ENCODE assay signal across 24 cellular contexts in the genomic region with DNA sequence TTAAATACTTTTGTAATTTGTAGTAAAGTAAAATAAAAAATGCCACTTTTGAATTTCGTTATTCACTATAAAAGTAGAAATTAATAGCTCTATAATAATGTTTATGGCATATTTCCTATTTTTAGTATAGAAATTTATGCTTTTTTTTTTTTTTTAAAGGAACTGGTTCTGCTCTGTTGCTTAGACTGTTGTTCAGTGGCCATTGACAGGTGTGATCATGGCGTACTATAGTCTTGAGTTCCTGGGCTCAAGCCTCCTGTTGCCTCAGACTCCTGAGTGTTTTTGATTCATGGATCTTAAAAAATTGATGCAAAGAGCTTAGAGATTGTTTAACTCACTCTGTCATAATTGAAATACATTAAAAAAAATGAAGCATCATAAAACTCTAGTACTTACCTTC. TPM values are rescaled to one million over a fixed set of nuclear protein-coding genes. Genes with fewer than 3 reads are reported as not detected.
DNase-seq lines count a peak whose midpoint lies in the region; ATAC-seq, FAIRE-seq and TF ChIP-seq lines count a peak whose summit lies in the region.
"Had no signal": no experiment of that assay in that cellular context is flagged by ENCODE, and none has a peak within 500 bp of the region (broad histone marks: within the 10 kb centered on the region; RNA-seq: fewer than 3 reads in every experiment).

No MANE protein-coding gene starts in this region.

- TF ChIP-seq CTCF in GM12878 (IDR thresholded peaks at IDR 0.05 in 2 of 3, conservative IDR thresholded peaks at IDR 0.05 in 1 of 3; ENCODE audit: control insufficient read depth in 2 of 3, extremely low read depth in 1 of 3, insufficient read depth in 1 of 3, low read depth in 3 of 3, low read length in 3 of 3), result no peak

- RAD21 ChIA-PET in GM12878 (lab: Charles Lee; ENCODE audit: unreplicated experiment), result interaction anchor here (0.8 to 1.5 kb wide), 4 partner anchors 11 to 290 kb away, joined by 4 to 6 read pairs (median 4); no protein-coding TSS in a partner anchor

- H2AFZ ChIP-seq in GM12878 (ENCODE audit: control insufficient read depth, low read depth, low read length), result no peak overlapping the region

- no peak overlapping the region for H3K4me2 ChIP-seq in GM12878 (ENCODE audit: control insufficient read depth, insufficient read depth)
- H3K4me2 ChIP-seq: BLaER1 had no signal

- no peak for TF ChIP-seq RAD21 in GM12878 (IDR thresholded peaks at IDR 0.05; ENCODE audit: insufficient read depth, low read depth, low read length)

- H3K9me3 ChIP-seq in GM12878 (replicated peaks; ENCODE audit: control insufficient read depth, insufficient read depth, low read length), result peaks cover 5% of the 10 kb centered on the region
- H3K9me3 ChIP-seq: HAP-1, Peyer's patch had no signal

- POLR2A ChIA-PET in GM12878 (lab: Charles Lee), result interaction anchor here (0.6 kb wide), 1 partner anchor 649 kb away, joined by 3 read pairs; no protein-coding TSS in a partner anchor

- H3K9ac ChIP-seq in GM12878 (ENCODE audit: control insufficient read depth, insufficient read depth, low read length), result no peak overlapping the region
- H3K9ac ChIP-seq: BLaER1 had no signal

- intact Hi-C loops in GM12878 (cut with micrococcal nuclease; ENCODE audit: unreplicated experiment), result no loop called here

- FAIRE-seq in G401.6 (lab: Jason Lieb, UNC) (peak; percentile 30), GM12878 (lab: Jason Lieb, UNC) (peak; percentile 65)
- FAIRE-seq: HTR-8/SVneo, K562 had no signal

- WGBS in GM12878 (ENCODE audit: insufficient coverage, insufficient replicate concordance, low lambda C conversion rate, missing lambda C conversion rate), result 25% methylated on average over 2 of the region's 2 CpGs

- H3K27ac ChIP-seq in GM12878 (ENCODE audit: control insufficient read depth, insufficient read depth), result no peak overlapping the region
- H3K27ac ChIP-seq: BLaER1, Peyer's patch had no signal

- H3K79me2 ChIP-seq in GM12878 (ENCODE audit: control insufficient read depth, insufficient read depth, low read length), result no peaks in the 10 kb centered on the region

- no peaks in the 10 kb centered on the region for H3K36me3 ChIP-seq in GM12878 (ENCODE audit: control insufficient read depth in 2 of 2, insufficient read depth in 2 of 2, low read length in 1 of 2)
- H3K36me3 ChIP-seq: BLaER1, HAP-1 had no signal

- TF ChIP-seq POLR2A in GM12878 (IDR thresholded peaks at IDR 0.05; ENCODE audit: low read depth, low read length), result no peak

- no TSS peak for BruUV-seq in GM12878 (replicated peaks; lab: Mats Ljungman, UMichigan)

- CTCF ChIA-PET in GM12878 (lab: Yijun Ruan, JAX), result interaction anchor here (0.6 to 2.1 kb wide), 9 partner anchors 10 to 1165 kb away, joined by 3 to 9 read pairs (median 3); no protein-coding TSS in a partner anchor

- in situ Hi-C loops in GM12878 (cut with MboI), result no loop called here

- ATAC-seq in GM19351 (IDR thresholded peaks at IDR 0.05; ENCODE audit: unreplicated experiment) (peak; percentile 49), GM12878 (peak; percentile 68), HG03175 (IDR thresholded peaks at IDR 0.05; ENCODE audit: unreplicated experiment) (no peak), HG03280 (IDR thresholded peaks at IDR 0.05; ENCODE audit: unreplicated experiment) (no peak)
- ATAC-seq: K562 had no signal

- no peaks in the 10 kb centered on the region for H4K20me1 ChIP-seq in GM12878 (ENCODE audit: control insufficient read depth, insufficient read depth)
- H4K20me1 ChIP-seq: BLaER1 had no signal

- SMC1A ChIA-PET in GM12878 (lab: Charles Lee; ENCODE audit: uncharacterized antibody, unreplicated experiment), result interaction anchor here (1.0 to 1.5 kb wide), 4 partner anchors 10 to 125 kb away, joined by 3 to 5 read pairs (median 4); no protein-coding TSS in a partner anchor

- H3K4me3 ChIP-seq in GM12878, result no peak overlapping the region
- H3K4me3 ChIP-seq: BLaER1, HAP-1, K562, MG63, Peyer's patch had no signal

- no peaks in the 10 kb centered on the region for H3K27me3 ChIP-seq in GM12878 (replicated peaks in 1 of 2; ENCODE audit: control insufficient read depth in 2 of 2, insufficient read depth in 2 of 2, low read length in 1 of 2)
- H3K27me3 ChIP-seq: BLaER1, MG63, Peyer's patch had no signal

- DNase-seq in NAMALWA (ENCODE audit: low spot score) (peak; percentile 27), GM12878 (ENCODE audit: low read depth, low spot score) (no peak), NCI-H2171 (lab: John Stamatoyannopoulos, UW) (no peak)
- DNase-seq: CD4-positive, CD25-positive, alpha-beta regulatory T cell; DMS153; DND-41; GOT3; HFFc6; MG63; NCI-H1048; NCI-H1694; NCI-H2081; NCI-H446 treated with DMSO at 0.1 percent for 48 hours; Peyer's patch; SHP77 treated with DMSO at 0.1 percent for 48 hours; T-helper 1 cell had no signal

- H3K4me1 ChIP-seq in GM12878 (ENCODE audit: control insufficient read depth, insufficient read depth, low read length), result peaks cover 4% of the 10 kb centered on the region; the same call in 1 of the 2 replicates
- H3K4me1 ChIP-seq: BLaER1, Peyer's patch had no signal

- TF ChIP-seq EP300 in GM12878 (IDR thresholded peaks at IDR 0.05; ENCODE audit: borderline replicate concordance in 1 of 2, control insufficient read depth in 1 of 2, low read depth in 2 of 2, low read length in 2 of 2), result no peak

TF ChIP-seq in GM12878, 131 proteins besides CTCF, POLR2A, EP300 and RAD21:
- TF ChIP-seq PAX5 (IDR thresholded peaks at IDR 0.05; ENCODE audit: borderline replicate concordance, low read depth, low read length) (0 out of 2 replicates have a peak, but pooled peaks have one; percentile 13), ZZZ3 (IDR thresholded peaks at IDR 0.05; ENCODE audit: control insufficient read depth, insufficient read length, low read depth) (no peak), NFIC (IDR thresholded peaks at IDR 0.05; ENCODE audit: low read depth, low read length) (no peak), RAD51 (IDR thresholded peaks at IDR 0.05) (no peak), SUPT20H (IDR thresholded peaks at IDR 0.05; ENCODE audit: borderline replicate concordance, control insufficient read depth, low read depth, low read length) (no peak), IRF4 (IDR thresholded peaks at IDR 0.05; ENCODE audit: low read depth, low read length) (no peak), CHD4 (IDR thresholded peaks at IDR 0.05) (no peak), YY1 (IDR thresholded peaks at IDR 0.05; ENCODE audit: low read depth, low read length) (peak; percentile 63; the same call in 1 of the 2 replicates), HDGF (IDR thresholded peaks at IDR 0.05) (no peak), NRF1 (conservative IDR thresholded peaks at IDR 0.05; ENCODE audit: low read depth, low read length) (no peak), MYC (IDR thresholded peaks at IDR 0.05; ENCODE audit: insufficient read depth, insufficient read length, insufficient replicate concordance, low read length, severe bottlenecking) (no peak)

RNA-seq across cellular contexts. Expression of gene RPS6KC1, which starts 53.6 kb away (rescaled TPM):
- 87.7 and 88.3 TPM in 2 replicates for total RNA-seq in GM12878 (2013; cell fraction: nucleolus; rRNA removed)
- 14.0 and 15.0 TPM in 2 replicates for total RNA-seq in GM12878 (2014; rRNA removed)
- 17.3 and 18.2 TPM in 2 replicates for total RNA-seq in GM12878 (2014; rRNA removed; fragmentation: Illumina TruSeq; extraction: Trizol)
- total RNA-seq in GM12878 (2021), result 11.0 and 11.5 TPM in 2 replicates
- 2.8 TPM for polyA plus RNA-seq in GM12878 (2011; ENCODE audit: low read depth)
- polyA plus RNA-seq in GM12878 (2011; rRNA removed), result 14.6 and 22.1 TPM in 2 replicates
- 4.8 TPM in 2 replicates for polyA plus RNA-seq in GM12878 (2011; cell fraction: cytosol; rRNA removed)
- polyA plus RNA-seq in GM12878 (2011; cell fraction: nucleus; rRNA removed), result 22.6 and 22.8 TPM in 2 replicates
- 4.2 and 5.5 TPM in 2 replicates for polyA plus RNA-seq in GM12878 (2012)
- 10.9 and 15.8 TPM in 2 replicates for polyA plus RNA-seq in GM12878 (2014; fragmentation: Illumina TruSeq; extraction: Trizol)
- polyA plus RNA-seq in GM12878 (2014; fragmentation: Nextera tagmentation; extraction: Ambion mirVana), result 1 to 10 TPM; 2.9 to 3.6 TPM
- polyA plus RNA-seq in GM12878 (2014; rRNA removed), result 8.7 and 9.5 TPM in 2 replicates
- 10 to 100 TPM; 12.9 TPM for polyA plus RNA-seq in GM12878 (2016; fragmentation: Nextera tagmentation; extraction: Ambion mirVana)
- polyA minus RNA-seq in GM12878 (2011; rRNA and poly(A)+ RNA removed), result 22.8 and 28.4 TPM in 2 replicates
- polyA minus RNA-seq in GM12878 (2011; cell fraction: cytosol; rRNA and poly(A)+ RNA removed), result 5.9 and 8.6 TPM in 2 replicates
- polyA minus RNA-seq in GM12878 (2011; cell fraction: nucleus; rRNA and poly(A)+ RNA removed), result 31.9 and 53.4 TPM in 2 replicates

Comparison
In these comparisons a context has a peak if more than half of its experiments do, and no peak if none do; other contexts are left out.
1. ATAC-seq: peak in GM19351 (single experiment) and GM12878 (single experiment); none in HG03175 (single experiment) and HG03280 (single experiment).